33 cellular contexts compared by ENCODE assay signal in the genomic region with DNA sequence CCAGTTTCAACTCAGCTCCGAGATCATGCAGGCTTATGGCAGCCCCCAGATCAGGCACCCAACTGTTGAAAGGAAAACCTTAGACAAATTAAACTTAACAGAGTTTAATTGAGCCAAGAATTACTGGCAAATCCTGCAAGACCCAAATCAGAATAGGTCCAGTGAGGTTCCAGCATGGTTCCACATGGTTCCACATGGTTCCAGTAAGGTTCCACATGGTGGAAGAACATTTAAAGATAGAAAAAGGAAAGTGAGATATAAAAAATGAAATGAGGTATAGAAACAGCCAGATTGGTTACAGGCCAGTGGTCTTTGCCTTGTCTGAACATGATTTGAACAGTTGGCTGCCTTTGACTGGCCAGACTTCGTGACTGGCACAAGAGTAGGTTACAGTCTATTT.
"Had no signal": no experiment of that assay in that cellular context is flagged by ENCODE, and none has a peak within 500 bp of the region (broad histone marks: within the 10 kb centered on the region; RNA-seq: fewer than 3 reads in every experiment).

No MANE protein-coding gene starts in this region.

- H3K36me3 ChIP-seq: MG63 had no signal

- H3K4me3 ChIP-seq: MG63 had no signal

- H3K27me3 ChIP-seq: MG63 had no signal

- H3K9me3 ChIP-seq: MG63 had no signal

- DNase-seq: Karpas-422, Kasumi-1, MG63, MM.1S, MV-4-11, NCI-H1048, NCI-H1092, NCI-H1092 treated with DMSO at 0.1 percent for 48 hours, NCI-H1105, NCI-H1105 treated with DMSO at 0.1 percent for 48 hours, NCI-H1417, NCI-H1417 treated with DMSO at 0.1 percent for 48 hours, NCI-H1436, NCI-H1436 treated with DMSO at 0.1 percent for 48 hours, NCI-H146, NCI-H1694, NCI-H1694 treated with DMSO at 0.1 percent for 48 hours, NCI-H187, NCI-H187 treated with DMSO at 0.1 percent for 48 hours, NCI-H1930, NCI-H2029, NCI-H2029 treated with DMSO at 0.1 percent for 48 hours, NCI-H2081, NCI-H2081 treated with DMSO at 0.1 percent for 48 hours, NCI-H2107, NCI-H2171, NCI-H2171 treated with DMSO at 0.1 percent for 48 hours, NCI-H2227 treated with DMSO at 0.1 percent for 48 hours, NCI-H226, NCI-H345, NCI-H446 treated with DMSO at 0.1 percent for 48 hours, NCI-H510A, NCI-H510A treated with DMSO at 0.1 percent for 48 hours had no signal
